ENCODE assay signal across 22 cellular contexts in the genomic region with DNA sequence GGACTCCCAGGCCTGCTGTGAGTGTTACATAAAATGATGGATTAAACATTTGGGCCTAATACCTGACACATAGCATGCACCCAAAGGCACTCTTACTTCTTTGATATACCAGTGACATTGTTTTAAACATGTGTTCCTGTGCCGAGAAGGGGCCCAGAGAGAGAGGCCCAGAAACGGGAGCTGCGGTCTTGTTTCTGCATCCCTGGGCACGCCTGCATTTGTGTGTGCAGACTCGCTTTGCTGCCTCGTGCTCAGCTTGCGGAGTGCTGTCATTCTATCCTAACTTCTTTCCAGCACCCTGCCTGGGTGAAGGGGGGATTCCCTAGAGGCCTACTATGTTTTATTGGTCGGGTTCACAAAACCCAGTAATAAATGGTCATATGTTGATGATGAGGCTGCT.
"Had no signal": no experiment of that assay in that cellular context is flagged by ENCODE, and none has a peak within 500 bp of the region (broad histone marks: within the 10 kb centered on the region; RNA-seq: fewer than 3 reads in every experiment).

No MANE protein-coding gene starts in this region.

- H3K9me3 ChIP-seq: SK-N-SH had no signal

- DNase-seq: KBM-7; MV-4-11; NCI-H1048; NCI-H1105; NCI-H1417; NCI-H1436 treated with DMSO at 0.1 percent for 48 hours; NCI-H187 treated with DMSO at 0.1 percent for 48 hours; NCI-H2029 treated with DMSO at 0.1 percent for 48 hours; NCI-H2171 treated with DMSO at 0.1 percent for 48 hours; NCI-H2227 treated with DMSO at 0.1 percent for 48 hours; NCI-H510A; NCI-H524 treated with DMSO at 0.1 percent for 48 hours; NCI-H69; NCI-H774; NK-92 treated with Interleukin-12 subunit alpha and Interleukin-12 subunit beta, amount 100 ng/mL, for 24 hours; PC-3; SHP77; SK-N-SH; SW 1271 had no signal

- H3K27ac ChIP-seq: HL-60, RWPE1 had no signal

- H3K9ac ChIP-seq: SK-N-SH had no signal

- H3K4me2 ChIP-seq: SK-N-SH had no signal

- ATAC-seq: Panc1, PC-3 had no signal
